In the genomic region with DNA sequence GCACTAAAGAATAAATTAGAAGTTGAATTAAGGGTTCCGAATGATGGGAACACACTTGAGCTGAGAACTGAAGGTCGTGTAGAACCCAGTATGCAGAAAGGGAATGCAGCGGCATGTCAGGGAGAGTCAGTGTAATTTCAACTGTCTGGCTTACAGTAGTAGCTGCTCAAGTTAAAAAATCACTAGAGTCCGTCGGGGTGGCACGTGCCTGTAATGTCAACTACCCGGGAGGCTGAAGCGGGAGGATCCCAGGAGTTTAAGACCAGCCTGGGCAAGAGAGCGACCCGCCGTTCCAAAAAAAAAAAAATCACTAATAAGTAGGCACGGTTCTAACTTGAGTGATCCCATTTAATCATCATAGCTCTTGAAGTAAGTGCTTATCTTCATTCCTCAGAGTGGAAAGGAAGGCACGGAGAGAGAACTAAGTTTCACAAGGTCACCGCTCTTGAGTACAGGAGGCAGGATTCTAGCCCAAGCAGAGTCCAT, we compare ENCODE assay signal across 9 cellular contexts. TPM values are rescaled to one million over a fixed set of nuclear protein-coding genes. Genes with fewer than 3 reads are reported as not detected.
DNase-seq lines count a peak whose midpoint lies in the region; ATAC-seq and TF ChIP-seq lines count a peak whose summit lies in the region.
"Had no signal": no experiment of that assay in that cellular context is flagged by ENCODE, and none has a peak within 500 bp of the region (broad histone marks: within the 10 kb centered on the region; RNA-seq: fewer than 3 reads in every experiment).

No MANE protein-coding gene starts in this region.

- no peak for DNase-seq in CD8-positive, alpha-beta memory T cell
- DNase-seq in RWPE2 (ENCODE audit: low spot score) (no peak), ovary (peak in 1 of 5 donors; percentile 45), AML-193 (lab: John Stamatoyannopoulos, UW) (no peak), HEK293T (ENCODE audit: extremely low spot score) (no peak), NK-92 (lab: John Stamatoyannopoulos, UW; ENCODE audit: unreplicated experiment) (no peak)

- TF ChIP-seq CTCF in RWPE2 (IDR thresholded peaks at IDR 0.05; ENCODE audit: poor library complexity, severe bottlenecking), result no peak
- no peak for TF ChIP-seq CTCF in ovary (IDR thresholded peaks at IDR 0.05)

- no peaks in the 10 kb centered on the region for H3K27me3 ChIP-seq in CD8-positive, alpha-beta memory T cell (ENCODE audit: insufficient read depth, low read length, poor library complexity, severe bottlenecking)
- no peaks in the 10 kb centered on the region for H3K27me3 ChIP-seq in RWPE2 (ENCODE audit: insufficient read depth, poor library complexity, severe bottlenecking)
- H3K27me3 ChIP-seq in esophagus (ENCODE audit: control insufficient read depth in 1 of 2, insufficient read depth in 2 of 2, low read length in 2 of 2), result no peaks in the 10 kb centered on the region
- no peaks in the 10 kb centered on the region for H3K27me3 ChIP-seq in ovary

- ATAC-seq in RWPE2 (ENCODE audit: low read depth), result no peak
- no peak for ATAC-seq in GM18517 (IDR thresholded peaks at IDR 0.05; ENCODE audit: unreplicated experiment)

- peaks cover 4 to 9% of the 10 kb centered on the region in 2 donors for H3K27me3 Mint-ChIP-seq in CD8-positive, alpha-beta memory T cell

- H3K4me1 ChIP-seq in CD8-positive, alpha-beta memory T cell (ENCODE audit: insufficient read depth, low read length), result peaks cover 59% of the 10 kb centered on the region
- H3K4me1 ChIP-seq in RWPE2 (ENCODE audit: insufficient read depth, poor library complexity, severe bottlenecking), result peaks cover 21% of the 10 kb centered on the region
- H3K4me1 ChIP-seq in esophagus (ENCODE audit: control insufficient read depth in 2 of 2, insufficient read depth in 2 of 2, low read length in 1 of 2), result no peaks in the 10 kb centered on the region
- H3K4me1 ChIP-seq in ovary (ENCODE audit: insufficient read depth), result no peaks in the 10 kb centered on the region

- peak overlapping the region; percentile 84 to 97 (median 92) for H3K4me3 Mint-ChIP-seq in CD8-positive, alpha-beta memory T cell

- TF ChIP-seq POLR2A in ovary (IDR thresholded peaks at IDR 0.05), result no peak

- H3K4me1 Mint-ChIP-seq in CD8-positive, alpha-beta memory T cell, result peaks cover 56 to 75% (median 67%) of the 10 kb centered on the region in 3 donors

- H3K36me3 Mint-ChIP-seq in CD8-positive, alpha-beta memory T cell, result peaks cover 10 to 29% (median 12%) of the 10 kb centered on the region in 3 donors

- WGBS in esophagus, 2 donors, result 39 to 44% methylated on average over 14 of the region's 14 CpGs
- 9 to 25% (median 10%) methylated on average over 14 of the region's 14 CpGs for whole genome bisulfite sequencing in ovary, 3 donors

- POLR2A ChIA-PET in CD8-positive, alpha-beta memory T cell (lab: Charles Lee), result interaction anchor here (0.6 to 5.1 kb wide), 6 partner anchors 10 to 103 kb away, joined by 3 to 53 read pairs (median 9); partner anchors contain the start of genes CREB3 and TLN1
- POLR2A ChIA-PET in HEK293T (lab: Yijun Ruan, JAX), result interaction anchor here (1.0 to 5.2 kb wide), 4 partner anchors 10 to 75 kb away, joined by 3 to 35 read pairs (median 7); partner anchors contain the start of genes CREB3 and TLN1

- peak overlapping the region; percentile 97 to 100 (median 99) for H3K27ac Mint-ChIP-seq in CD8-positive, alpha-beta memory T cell

- peaks cover 0 to 6% (median 4%) of the 10 kb centered on the region in 5 donors for H3K9me3 Mint-ChIP-seq in CD8-positive, alpha-beta memory T cell

- TF ChIP-seq EP300 in ovary (IDR thresholded peaks at IDR 0.05), result no peak

- peak overlapping the region; percentile 99 for H3K27ac ChIP-seq in CD8-positive, alpha-beta memory T cell (ENCODE audit: low read depth, low read length)
- H3K27ac ChIP-seq in RWPE2 (ENCODE audit: poor library complexity, severe bottlenecking), result peak overlapping the region; percentile 76
- H3K27ac ChIP-seq in esophagus (ENCODE audit: low read depth in 2 of 2, low read length in 1 of 2), result peak overlapping the region; percentile 93 to 97
- H3K27ac ChIP-seq in ovary, result peak overlapping the region; percentile 78 to 97

- peak overlapping the region; percentile 90 for H3K4me3 ChIP-seq in CD8-positive, alpha-beta memory T cell (ENCODE audit: low read length)
- H3K4me3 ChIP-seq in RWPE2 (ENCODE audit: severe bottlenecking), result peak overlapping the region; percentile 72
- H3K4me3 ChIP-seq in esophagus (ENCODE audit: low read depth in 1 of 2, low read length in 2 of 2), result peak overlapping the region; percentile 5 to 79
- peak overlapping the region; percentile 94 for H3K4me3 ChIP-seq in ovary

- CTCF ChIA-PET in CD8-positive, alpha-beta memory T cell (lab: Charles Lee), result interaction anchor here (0.9 to 10.0 kb wide), 17 partner anchors 9 to 225 kb away, joined by 3 to 162 read pairs (median 12); partner anchors contain the start of genes ARHGEF39, CD72, CREB3 and GBA2
- CTCF ChIA-PET in HEK293T (lab: Yijun Ruan, JAX), result interaction anchor here (1.0 to 3.4 kb wide), 2 partner anchors 10 to 76 kb away, joined by 3 to 16 read pairs; partner anchors contain the start of gene CREB3

- intact Hi-C loops in ovary (cut with DNase I), result loop anchor here in 2 of 4 donors (5.0 to 10.0 kb wide), 3 partner anchors 35 to 162 kb away; partner anchors contain the start of gene RUSC2 (in 1 of the 2)

- H3K36me3 ChIP-seq in CD8-positive, alpha-beta memory T cell (ENCODE audit: insufficient read depth, low read length), result peaks cover 10% of the 10 kb centered on the region
- H3K36me3 ChIP-seq in RWPE2 (ENCODE audit: low read depth) (peaks cover 27% of the 10 kb centered on the region), esophagus (ENCODE audit: control insufficient read depth in 2 of 2, insufficient read depth in 2 of 2, low read length in 1 of 2) (peaks cover under 1 to 6% of the 10 kb centered on the region in 2 donors), ovary (no peaks in the 10 kb centered on the region)

- H3K9me3 ChIP-seq in CD8-positive, alpha-beta memory T cell (ENCODE audit: low read length), result no peaks in the 10 kb centered on the region
- H3K9me3 ChIP-seq in RWPE2 (ENCODE audit: severe bottlenecking) (no peaks in the 10 kb centered on the region), esophagus (ENCODE audit: control insufficient read depth in 2 of 2, insufficient read depth in 1 of 2, low read depth in 1 of 2, low read length in 1 of 2) (no peaks in the 10 kb centered on the region), ovary (no peaks in the 10 kb centered on the region)

TF ChIP-seq in HEK293T, 16 proteins besides CTCF, POLR2A, EP300 and RAD21:
- TF ChIP-seq ELF4 (IDR thresholded peaks at IDR 0.05) (no peak), LEF1 (IDR thresholded peaks at IDR 0.05; ENCODE audit: borderline replicate concordance) (no peak), BHLHE40 (IDR thresholded peaks at IDR 0.05; ENCODE audit: borderline replicate concordance) (no peak), TARDBP (IDR thresholded peaks at IDR 0.05) (no peak), ARNT (IDR thresholded peaks at IDR 0.05) (no peak), FOXK2 (IDR thresholded peaks at IDR 0.05) (no peak), CTBP1 (IDR thresholded peaks at IDR 0.05; ENCODE audit: borderline replicate concordance) (no peak)

RNA-seq across cellular contexts. Expression of gene RMRP, which starts 0.9 kb away (rescaled TPM):
- over 10,000 TPM in 1 of 2 experiments, 1,000 to 10,000 TPM in 1; 7,718 to 11,549 TPM for total RNA-seq in CD8-positive, alpha-beta memory T cell
- not detected for polyA plus RNA-seq in CD8-positive, alpha-beta memory T cell
- polyA plus RNA-seq in esophagus (100 to 1,000 TPM in 1 of 2 donors, 1 to 10 TPM in 1; 3.3 to 333 TPM), ovary (100 to 1,000 TPM in 1 of 2 donors, not detected in 1; 126 TPM)
- total RNA-seq in ovary, result over 10,000 TPM in 5 of 7 donors, 1,000 to 10,000 TPM in 2; 3,031 to 27,726 (median 15,130) TPM

RNA-seq across cellular contexts. Expression of gene CCDC107, which starts 1.2 kb away (rescaled TPM):
- 10 to 100 TPM; 18.5 to 20.0 TPM for total RNA-seq in CD8-positive, alpha-beta memory T cell
- polyA plus RNA-seq in CD8-positive, alpha-beta memory T cell, result 105 TPM
- polyA plus RNA-seq in esophagus (10 to 100 TPM; 17.3 to 21.1 TPM), ovary (10 to 100 TPM; 15.0 to 17.8 TPM)
- total RNA-seq in ovary, result 10 to 100 TPM; 14.6 to 29.8 (median 19.1) TPM

RNA-seq across cellular contexts. Expression of gene SIT1, which starts 6.2 kb away (rescaled TPM):
- 10 to 100 TPM; 43.1 TPM for total RNA-seq in CD8-positive, alpha-beta memory T cell
- 196 TPM for polyA plus RNA-seq in CD8-positive, alpha-beta memory T cell
- polyA plus RNA-seq in esophagus, result under 1 TPM; 0.75 to 0.88 TPM
- total RNA-seq in ovary, result under 1 TPM in 4 of 7 donors, not detected in 3; 0.20 to 0.72 (median 0.56) TPM
- under 1 TPM; 0.29 to 0.82 TPM for polyA plus RNA-seq in ovary

RNA-seq across cellular contexts. Expression of gene ARHGEF39, which starts 8.1 kb away (rescaled TPM):
- total RNA-seq in CD8-positive, alpha-beta memory T cell, result 10 to 100 TPM in 1 of 2 experiments, 1 to 10 TPM in 1; 7.7 to 10.7 TPM
- polyA plus RNA-seq in CD8-positive, alpha-beta memory T cell, result 1.2 TPM
- polyA plus RNA-seq in esophagus, result 1 to 10 TPM; 2.4 to 4.0 TPM
- total RNA-seq in ovary, result 1 to 10 TPM in 2 of 7 donors, under 1 TPM in 5; 0.17 to 1.4 (median 0.58) TPM
- under 1 TPM; 0.17 to 0.52 TPM for polyA plus RNA-seq in ovary

RNA-seq across cellular contexts. Expression of gene CA9, which starts 16.8 kb away (rescaled TPM):
- total RNA-seq in CD8-positive, alpha-beta memory T cell, result under 1 TPM in 1 of 2 experiments, not detected in 1; 0.75 TPM
- polyA plus RNA-seq in CD8-positive, alpha-beta memory T cell, result not detected
- polyA plus RNA-seq in esophagus (under 1 TPM; 0.18 to 0.94 TPM), ovary (under 1 TPM; 0.38 to 0.42 TPM)
- total RNA-seq in ovary, result 10 to 100 TPM in 1 of 7 donors, 1 to 10 TPM in 4, under 1 TPM in 1, not detected in 1; 0.37 to 19.5 (median 1.4) TPM
- total RNA-seq: T-helper 1 cell treated with Interleukin-12 subunit alpha and Interleukin-12 subunit beta and Interleukin-4 antibody, amounts not matched to agents 30 ng/mL and 1 ng/mL, for 36 hours had no signal

Comparison
In these comparisons a context has a peak if more than half of its experiments do, and no peak if none do; other contexts are left out.
1. H3K4me3 ChIP-seq: peak in every context shown above with its lines; median percentile 94 in ovary; 90 in CD8-positive, alpha-beta memory T cell; 72 in RWPE2; 42 in esophagus.
2. RNA of gene SIT1, which starts 6.2 kb away (polyA plus RNA-seq): 196 TPM in CD8-positive, alpha-beta memory T cell (single experiment); 0.75 to 0.88 TPM in esophagus and 0.29 to 0.82 TPM in ovary; every median in the first group is over 100 times any median in the second.
3. Peak in every context shown above with its lines, with median percentiles within 50 percentile points of each other: H3K27ac ChIP-seq.